Comparison of ENCODE assay signal across 1 cellular context in the genomic region with DNA sequence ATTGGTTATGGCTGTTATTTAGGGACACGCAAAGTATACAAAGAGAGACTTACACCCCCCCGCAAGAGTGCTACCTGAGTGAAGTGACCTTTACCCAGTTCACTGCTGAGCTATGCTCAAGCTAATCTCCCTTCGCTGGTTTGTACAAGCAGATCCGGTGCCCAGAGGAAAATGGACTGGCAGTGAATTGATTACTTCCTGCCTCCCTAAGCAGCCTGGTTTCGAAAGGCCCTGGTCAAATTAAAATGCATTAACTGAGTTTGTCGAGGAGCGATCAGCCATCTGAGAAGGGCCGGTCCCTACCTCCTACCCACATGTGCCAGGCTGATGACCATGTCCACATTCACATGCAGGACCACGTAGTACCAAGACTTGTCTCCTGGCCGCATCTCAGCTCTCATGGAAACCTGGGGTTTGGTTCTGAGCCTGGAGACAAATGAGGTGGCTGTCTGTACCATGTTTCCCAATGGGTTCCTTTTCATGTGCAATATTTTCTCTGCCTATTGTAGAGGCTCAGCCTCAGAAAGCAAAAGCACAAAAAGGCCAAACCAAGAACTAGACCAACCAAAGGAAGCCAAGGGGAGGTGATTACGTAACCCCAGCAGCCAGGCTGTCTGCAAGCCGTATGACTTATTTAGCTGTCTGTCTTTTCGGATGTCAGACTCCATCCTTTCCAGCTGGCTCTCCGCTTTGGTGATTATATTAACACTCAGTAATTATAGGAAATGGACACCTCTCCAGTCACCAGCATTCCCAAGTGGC.
TF ChIP-seq lines count a peak whose summit lies in the region.

No MANE protein-coding gene starts in this region.

TF ChIP-seq in SK-N-SH, 30 proteins besides CTCF, POLR2A, EP300 and RAD21 (continued from another document):
- TF ChIP-seq PBX3 (IDR thresholded peaks at IDR 0.05) (no peak), EZH2phosphoT487 (IDR thresholded peaks at IDR 0.05; ENCODE audit: borderline replicate concordance, low read depth) (no peak)
TF ChIP-seq in SK-N-SH: peak in this region for 0.
